ENCODE assay signal across 16 cellular contexts in genomic region chr4:40946652-40947051, GRCh38.
"Had no signal": no experiment of that assay in that cellular context is flagged by ENCODE, and none has a peak within 500 bp of the region (broad histone marks: within the 10 kb centered on the region; RNA-seq: fewer than 3 reads in every experiment).

No MANE protein-coding gene starts in this region.

- ATAC-seq: esophagus mucosa, natural killer cell had no signal

- H3K27me3 Mint-ChIP-seq: dendritic cell treated with granulocyte-macrophage colony-stimulating factor and Interleukin-4, amounts not matched to agents 40 ng/mL and 50 ng/mL, for 4 days had no signal

- H3K4me3 Mint-ChIP-seq: central memory CD8-positive, alpha-beta T cell; dendritic cell treated with granulocyte-macrophage colony-stimulating factor and Interleukin-4, amounts not matched to agents 40 ng/mL and 50 ng/mL, for 4 days; natural killer cell had no signal

- H3K36me3 ChIP-seq: right atrium auricular region had no signal

- H3K9me3 ChIP-seq: heart right ventricle, right atrium auricular region had no signal

- H3K27me3 ChIP-seq: heart right ventricle, right atrium auricular region had no signal

- H3K27ac Mint-ChIP-seq: dendritic cell treated with granulocyte-macrophage colony-stimulating factor and Interleukin-4, amounts not matched to agents 40 ng/mL and 50 ng/mL, for 4 days; natural killer cell had no signal

- H3K9me3 Mint-ChIP-seq: central memory CD8-positive, alpha-beta T cell; dendritic cell treated with granulocyte-macrophage colony-stimulating factor and Interleukin-4, amounts not matched to agents 40 ng/mL and 50 ng/mL, for 4 days; natural killer cell had no signal

- H3K4me3 ChIP-seq: heart right ventricle, right atrium auricular region had no signal

- DNase-seq: effector CD4-positive, alpha-beta T cell; heart right ventricle; natural killer cell; small intestine; stimulated activated CD4-positive, alpha-beta T cell treated with anti-CD3 and anti-CD28 coated beads, Interleukin-12 subunit alpha, Interleukin-12 subunit beta, amount 100 ng/mL, for 4 hours; stimulated activated naive CD4-positive, alpha-beta T cell treated with Interleukin-2 at 50 U/mL for 16 hours; trophoblast cell had no signal

- H3K4me1 Mint-ChIP-seq: central memory CD8-positive, alpha-beta T cell; natural killer cell had no signal

- H3K36me3 Mint-ChIP-seq: natural killer cell had no signal

- FAIRE-seq: bronchial epithelial cell, colon, frontal cortex, islet of Langerhans, small intestine, urothelium cell line had no signal
